Comparison of ENCODE assay signal across 17 cellular contexts in genomic region chr22:32720924-32721323, GRCh38.
DNase-seq lines count a peak whose midpoint lies in the region; ATAC-seq, FAIRE-seq and TF ChIP-seq lines count a peak whose summit lies in the region.
"Had no signal": no experiment of that assay in that cellular context is flagged by ENCODE, and none has a peak within 500 bp of the region (broad histone marks: within the 10 kb centered on the region; RNA-seq: fewer than 3 reads in every experiment).

No MANE protein-coding gene starts in this region.

- H3K4me3 Mint-ChIP-seq in activated naive CD8-positive, alpha-beta T cell treated with anti-CD3 and anti-CD28 coated beads, Interleukin-2, amount 10 ng/mL, durations not matched to agents 7 days and 5 days, result no peak overlapping the region
- no peak overlapping the region for H3K4me3 Mint-ChIP-seq in activated naive CD8-positive, alpha-beta T cell treated with anti-CD3 and anti-CD28 coated beads for 36 hours
- H3K4me3 Mint-ChIP-seq: activated CD4-positive, alpha-beta T cell treated with anti-CD3 and anti-CD28 coated beads, Interleukin-2, amount 10 ng/mL, durations not matched to agents 24 days and 14 days; neural crest cell had no signal

- POLR2A ChIA-PET in activated naive CD8-positive, alpha-beta T cell treated with anti-CD3 and anti-CD28 coated beads, Interleukin-2, amount 10 ng/mL, durations not matched to agents 7 days and 5 days (lab: Charles Lee), result no interaction called here

- peaks cover 4% of the 10 kb centered on the region for H3K27me3 Mint-ChIP-seq in activated naive CD8-positive, alpha-beta T cell treated with anti-CD3 and anti-CD28 coated beads, Interleukin-2, amount 10 ng/mL, durations not matched to agents 7 days and 5 days
- no peaks in the 10 kb centered on the region for H3K27me3 Mint-ChIP-seq in activated naive CD8-positive, alpha-beta T cell treated with anti-CD3 and anti-CD28 coated beads for 36 hours

- DNase-seq in activated naive CD8-positive, alpha-beta T cell treated with anti-CD3 and anti-CD28 coated beads, Interleukin-2, amount 10 ng/mL, durations not matched to agents 7 days and 5 days, result no peak
- no peak for DNase-seq in activated naive CD8-positive, alpha-beta T cell treated with anti-CD3 and anti-CD28 coated beads for 36 hours
- DNase-seq in astrocyte of the spinal cord (ENCODE audit: low read depth, low spot score), result peak; percentile 93
- peak; percentile 7 for DNase-seq in kidney tubule cell (ENCODE audit: low spot score)
- DNase-seq in urothelium cell line (ENCODE audit: low spot score), result no peak
- DNase-seq in AG08395 (ENCODE audit: low spot score), result no peak
- no peak for DNase-seq in activated CD4-positive, alpha-beta T cell treated with anti-CD3 and anti-CD28 coated beads, Interleukin-2, amount 50 U/mL, for 48 hours
- no peak for DNase-seq in ureter (ENCODE audit: low spot score)
- DNase-seq: activated CD4-positive, alpha-beta T cell treated with anti-CD3 and anti-CD28 coated beads, Interleukin-2, amount 10 ng/mL, durations not matched to agents 24 days and 14 days; activated T-cell treated with anti-CD3 and anti-CD28 coated beads, Interleukin-2, amount 50 U/mL, for 48 hours; body of pancreas; heart left ventricle; stimulated activated naive CD8-positive, alpha-beta T cell treated with anti-CD3 and anti-CD28 coated beads, Interleukin-15, Interleukin-2, amounts not matched to agents 100 U/mL and 50 U/mL, for 24 hours; T1000 had no signal

- peak; percentile 6 for TF ChIP-seq CTCF in astrocyte of the spinal cord (IDR thresholded peaks at IDR 0.05; ENCODE audit: low read depth, low read length)

- in situ Hi-C loops in astrocyte of the spinal cord (cut with HindIII; ENCODE audit: low sequenced_read_pairs), result no loop called here

- H3K4me1 Mint-ChIP-seq in activated naive CD8-positive, alpha-beta T cell treated with anti-CD3 and anti-CD28 coated beads, Interleukin-2, amount 10 ng/mL, durations not matched to agents 7 days and 5 days, result peaks cover 26% of the 10 kb centered on the region
- peaks cover 31% of the 10 kb centered on the region for H3K4me1 Mint-ChIP-seq in activated naive CD8-positive, alpha-beta T cell treated with anti-CD3 and anti-CD28 coated beads for 36 hours

- no peak for ATAC-seq in activated naive CD8-positive, alpha-beta T cell treated with anti-CD3 and anti-CD28 coated beads, Interleukin-2, amount 10 ng/mL, durations not matched to agents 7 days and 5 days (ENCODE audit: low read depth)
- ATAC-seq: body of pancreas; HCT116; left lobe of liver; stimulated activated naive CD8-positive, alpha-beta T cell treated with anti-CD3 and anti-CD28 coated beads, Interleukin-15, Interleukin-2, amounts not matched to agents 100 U/mL and 50 U/mL, for 24 hours had no signal

- FAIRE-seq in urothelium cell line (lab: Jason Lieb, UNC), result peak; percentile 50

- H3K9me3 Mint-ChIP-seq in activated naive CD8-positive, alpha-beta T cell treated with anti-CD3 and anti-CD28 coated beads, Interleukin-2, amount 10 ng/mL, durations not matched to agents 7 days and 5 days, result peaks cover 3% of the 10 kb centered on the region
- H3K9me3 Mint-ChIP-seq in activated naive CD8-positive, alpha-beta T cell treated with anti-CD3 and anti-CD28 coated beads for 36 hours, result peaks cover 2% of the 10 kb centered on the region

- H3K36me3 Mint-ChIP-seq in activated naive CD8-positive, alpha-beta T cell treated with anti-CD3 and anti-CD28 coated beads, Interleukin-2, amount 10 ng/mL, durations not matched to agents 7 days and 5 days, result peaks cover 2% of the 10 kb centered on the region
- H3K36me3 Mint-ChIP-seq in activated naive CD8-positive, alpha-beta T cell treated with anti-CD3 and anti-CD28 coated beads for 36 hours, result peaks cover 3% of the 10 kb centered on the region

- H3K27ac Mint-ChIP-seq in activated naive CD8-positive, alpha-beta T cell treated with anti-CD3 and anti-CD28 coated beads, Interleukin-2, amount 10 ng/mL, durations not matched to agents 7 days and 5 days, result peak overlapping the region; percentile 20
- no peak overlapping the region for H3K27ac Mint-ChIP-seq in activated naive CD8-positive, alpha-beta T cell treated with anti-CD3 and anti-CD28 coated beads for 36 hours
- H3K27ac Mint-ChIP-seq: activated CD4-positive, alpha-beta T cell treated with anti-CD3 and anti-CD28 coated beads, Interleukin-2, amount 10 ng/mL, durations not matched to agents 24 days and 14 days had no signal

- no peak overlapping the region for H3K4me3 ChIP-seq in astrocyte of the spinal cord (ENCODE audit: low read depth, low read length)
- H3K4me3 ChIP-seq: body of pancreas, heart left ventricle had no signal

Comparison
In these comparisons a context has a peak if more than half of its experiments do, and no peak if none do; other contexts are left out.
1. DNase-seq: peak in astrocyte of the spinal cord (single experiment) and kidney tubule cell (single experiment); none in activated naive CD8-positive, alpha-beta T cell treated with anti-CD3 and anti-CD28 coated beads, Interleukin-2, amount 10 ng/mL, durations not matched to agents 7 days and 5 days (single experiment), activated naive CD8-positive, alpha-beta T cell treated with anti-CD3 and anti-CD28 coated beads for 36 hours (single experiment), urothelium cell line (single experiment), AG08395 (single experiment), activated CD4-positive, alpha-beta T cell treated with anti-CD3 and anti-CD28 coated beads, Interleukin-2, amount 50 U/mL, for 48 hours (0 of 2) and ureter (single experiment).